ENCODE assay signal across 11 cellular contexts in genomic region chr7:35727571-35727970, GRCh38. TPM values are rescaled to one million over a fixed set of nuclear protein-coding genes. Genes with fewer than 3 reads are reported as not detected.
DNase-seq lines count a peak whose midpoint lies in the region; ATAC-seq and TF ChIP-seq lines count a peak whose summit lies in the region.
"Had no signal": no experiment of that assay in that cellular context is flagged by ENCODE, and none has a peak within 500 bp of the region (broad histone marks: within the 10 kb centered on the region; RNA-seq: fewer than 3 reads in every experiment).

No MANE protein-coding gene starts in this region.

- H3K27ac Mint-ChIP-seq in activated CD4-positive, alpha-beta T cell treated with anti-CD3 and anti-CD28 coated beads, Interleukin-2, amount 10 ng/mL, durations not matched to agents 24 days and 14 days = no peak overlapping the region
- no peak overlapping the region for H3K27ac Mint-ChIP-seq in activated CD8-positive, alpha-beta T cell treated with anti-CD3 and anti-CD28 coated beads, Interleukin-2, amount 10 ng/mL, durations not matched to agents 7 days and 5 days

- intact Hi-C loops in activated CD4-positive, alpha-beta T cell treated with anti-CD3 and anti-CD28 coated beads, Interleukin-2, amount 10 ng/mL, durations not matched to agents 24 days and 14 days (cut with micrococcal nuclease) = loop anchor here (5.0 to 10.0 kb wide), 2 partner anchors 70 to 667 kb away; no protein-coding TSS in a partner anchor

- H3K4me1 Mint-ChIP-seq in activated CD4-positive, alpha-beta T cell treated with anti-CD3 and anti-CD28 coated beads, Interleukin-2, amount 10 ng/mL, durations not matched to agents 24 days and 14 days = peaks cover 52% of the 10 kb centered on the region
- peaks cover 77% of the 10 kb centered on the region for H3K4me1 Mint-ChIP-seq in activated CD8-positive, alpha-beta T cell treated with anti-CD3 and anti-CD28 coated beads, Interleukin-2, amount 10 ng/mL, durations not matched to agents 7 days and 5 days (ENCODE audit: low read depth)

- CTCF ChIA-PET in activated CD8-positive, alpha-beta T cell treated with anti-CD3 and anti-CD28 coated beads, Interleukin-2, amount 10 ng/mL, durations not matched to agents 7 days and 5 days (lab: Charles Lee) = interaction anchor here (0.6 to 10.4 kb wide), 8 partner anchors 18 to 182 kb away, joined by 3 to 144 read pairs (median 4); partner anchors contain the start of gene HERPUD2

- no peaks in the 10 kb centered on the region for H3K9me3 ChIP-seq in osteoblast (ENCODE audit: low read depth, low read length)
- H3K9me3 ChIP-seq: vagina had no signal

- TF ChIP-seq CTCF in osteoblast (IDR thresholded peaks at IDR 0.05; ENCODE audit: extremely low read depth, low read depth, low read length) = no peak

- H2AFZ ChIP-seq in osteoblast (ENCODE audit: low read length) = no peak overlapping the region

- no peaks in the 10 kb centered on the region for H3K36me3 Mint-ChIP-seq in activated CD4-positive, alpha-beta T cell treated with anti-CD3 and anti-CD28 coated beads, Interleukin-2, amount 10 ng/mL, durations not matched to agents 24 days and 14 days (ENCODE audit: low read depth)
- H3K36me3 Mint-ChIP-seq in activated CD8-positive, alpha-beta T cell treated with anti-CD3 and anti-CD28 coated beads, Interleukin-2, amount 10 ng/mL, durations not matched to agents 7 days and 5 days (ENCODE audit: low read depth) = no peaks in the 10 kb centered on the region
- H3K36me3 Mint-ChIP-seq: brain had no signal

- DNase-seq in activated CD4-positive, alpha-beta T cell treated with anti-CD3 and anti-CD28 coated beads, Interleukin-2, amount 10 ng/mL, durations not matched to agents 24 days and 14 days = peak; percentile 62
- DNase-seq in activated CD4-positive, alpha-beta T cell treated with anti-CD3 and anti-CD28 coated beads, Interleukin-2, amount 50 U/mL, for 4 hours = no peak
- DNase-seq in activated CD8-positive, alpha-beta T cell treated with anti-CD3 and anti-CD28 coated beads, Interleukin-2, amount 10 ng/mL, durations not matched to agents 7 days and 5 days = peak; percentile 40
- DNase-seq in osteoblast (ENCODE audit: insufficient read length, low spot score, missing footprints) = peak; percentile 41
- no peak for DNase-seq in middle frontal gyrus (ENCODE audit: extremely low spot score, low spot score)
- no peak for DNase-seq in NCI-H2171 (lab: John Stamatoyannopoulos, UW)
- DNase-seq: ACHN had no signal

- peaks cover 4% of the 10 kb centered on the region for H3K9me3 Mint-ChIP-seq in activated CD4-positive, alpha-beta T cell treated with anti-CD3 and anti-CD28 coated beads, Interleukin-2, amount 10 ng/mL, durations not matched to agents 24 days and 14 days
- H3K9me3 Mint-ChIP-seq in activated CD8-positive, alpha-beta T cell treated with anti-CD3 and anti-CD28 coated beads, Interleukin-2, amount 10 ng/mL, durations not matched to agents 7 days and 5 days (ENCODE audit: insufficient read depth) = peaks cover 9% of the 10 kb centered on the region
- H3K9me3 Mint-ChIP-seq: brain had no signal

- H3K36me3 ChIP-seq in osteoblast (ENCODE audit: insufficient read depth, low read length) = no peaks in the 10 kb centered on the region
- H3K36me3 ChIP-seq: vagina had no signal

- peaks cover 3% of the 10 kb centered on the region for H3K27me3 ChIP-seq in osteoblast (ENCODE audit: insufficient read depth, low read length)
- H3K27me3 ChIP-seq: vagina had no signal

- ATAC-seq in HG02798 (IDR thresholded peaks at IDR 0.05; ENCODE audit: poor library complexity, unreplicated experiment) (peak; percentile 12), GM19452 (IDR thresholded peaks at IDR 0.05; ENCODE audit: unreplicated experiment) (no peak)
- ATAC-seq in activated CD8-positive, alpha-beta T cell treated with anti-CD3 and anti-CD28 coated beads, Interleukin-2, amount 10 ng/mL, durations not matched to agents 7 days and 5 days = no peak

- H3K4me3 ChIP-seq in osteoblast (ENCODE audit: insufficient read depth, low read length) = no peak overlapping the region
- H3K4me3 ChIP-seq: vagina had no signal

- no peaks in the 10 kb centered on the region for H3K79me2 ChIP-seq in osteoblast (ENCODE audit: insufficient read depth, low read length)

- peaks cover 2% of the 10 kb centered on the region for H3K4me1 ChIP-seq in osteoblast (ENCODE audit: insufficient read depth, low read length)

- no peak overlapping the region for H3K27ac ChIP-seq in osteoblast (ENCODE audit: low read depth, low read length)
- H3K27ac ChIP-seq: vagina had no signal

- H4K20me1 ChIP-seq in osteoblast (ENCODE audit: insufficient read depth, low read length) = no peaks in the 10 kb centered on the region

- no peak overlapping the region for H3K4me2 ChIP-seq in osteoblast (ENCODE audit: insufficient read depth, low read length)

- H3K27me3 Mint-ChIP-seq in activated CD4-positive, alpha-beta T cell treated with anti-CD3 and anti-CD28 coated beads, Interleukin-2, amount 10 ng/mL, durations not matched to agents 24 days and 14 days = peaks cover 9% of the 10 kb centered on the region
- no peaks in the 10 kb centered on the region for H3K27me3 Mint-ChIP-seq in activated CD8-positive, alpha-beta T cell treated with anti-CD3 and anti-CD28 coated beads, Interleukin-2, amount 10 ng/mL, durations not matched to agents 7 days and 5 days (ENCODE audit: low read depth)

- no peak overlapping the region for H3K4me3 Mint-ChIP-seq in activated CD4-positive, alpha-beta T cell treated with anti-CD3 and anti-CD28 coated beads, Interleukin-2, amount 10 ng/mL, durations not matched to agents 24 days and 14 days
- no peak overlapping the region for H3K4me3 Mint-ChIP-seq in activated CD8-positive, alpha-beta T cell treated with anti-CD3 and anti-CD28 coated beads, Interleukin-2, amount 10 ng/mL, durations not matched to agents 7 days and 5 days
- H3K4me3 Mint-ChIP-seq: brain had no signal

- POLR2A ChIA-PET in activated CD8-positive, alpha-beta T cell treated with anti-CD3 and anti-CD28 coated beads, Interleukin-2, amount 10 ng/mL, durations not matched to agents 7 days and 5 days (lab: Charles Lee) = interaction anchor here (1.0 to 7.6 kb wide), 3 partner anchors 34 to 73 kb away, joined by 3 to 64 read pairs (median 56); partner anchors contain the start of genes HERPUD2 and SEPTIN7

RNA-seq across cellular contexts. Expression of gene HERPUD2, which starts 32.6 kb away (rescaled TPM):
- total RNA-seq in activated CD4-positive, alpha-beta T cell treated with anti-CD3 and anti-CD28 coated beads, Interleukin-2, amount 10 ng/mL, durations not matched to agents 24 days and 14 days = 20.3 and 20.4 TPM in 2 replicates
- total RNA-seq in activated CD8-positive, alpha-beta T cell treated with anti-CD3 and anti-CD28 coated beads, Interleukin-2, amount 10 ng/mL, durations not matched to agents 7 days and 5 days = 10 to 100 TPM; 30.4 to 31.3 TPM
- total RNA-seq in osteoblast = 26.8 and 32.9 TPM in 2 replicates

Comparison
In these comparisons a context has a peak if more than half of its experiments do, and no peak if none do; other contexts are left out.
1. DNase-seq: peak in activated CD4-positive, alpha-beta T cell treated with anti-CD3 and anti-CD28 coated beads, Interleukin-2, amount 10 ng/mL, durations not matched to agents 24 days and 14 days (single experiment), activated CD8-positive, alpha-beta T cell treated with anti-CD3 and anti-CD28 coated beads, Interleukin-2, amount 10 ng/mL, durations not matched to agents 7 days and 5 days (single experiment) and osteoblast (single experiment); none in activated CD4-positive, alpha-beta T cell treated with anti-CD3 and anti-CD28 coated beads, Interleukin-2, amount 50 U/mL, for 4 hours (0 of 2), middle frontal gyrus (single experiment) and NCI-H2171 (single experiment).